15 cellular contexts compared by ENCODE assay signal in the genomic region with DNA sequence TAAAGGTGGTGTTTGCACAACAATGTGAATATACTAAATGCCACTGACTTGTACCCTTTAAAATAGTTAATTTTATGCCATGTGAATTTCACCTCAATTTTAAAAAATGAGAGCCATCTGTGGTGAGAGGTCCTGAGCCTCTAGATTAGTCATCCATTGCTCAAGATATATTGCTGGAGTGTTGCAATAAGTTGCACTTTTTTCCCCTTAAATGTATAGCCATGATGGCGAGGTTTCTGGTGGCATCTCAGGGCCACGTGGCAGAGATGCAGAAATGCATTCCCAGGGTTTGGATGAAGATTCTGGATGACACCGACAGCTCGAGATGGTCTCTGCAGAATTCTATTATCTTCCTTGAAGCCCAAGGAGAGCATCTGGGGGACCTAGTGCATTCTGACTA. TPM values are rescaled to one million over a fixed set of nuclear protein-coding genes. Genes with fewer than 3 reads are reported as not detected.
DNase-seq lines count a peak whose midpoint lies in the region; ATAC-seq and TF ChIP-seq lines count a peak whose summit lies in the region.
"Had no signal": no experiment of that assay in that cellular context is flagged by ENCODE, and none has a peak within 500 bp of the region (broad histone marks: within the 10 kb centered on the region; RNA-seq: fewer than 3 reads in every experiment).

No MANE protein-coding gene starts in this region.

- DNase-seq in GM23338 (ENCODE audit: low spot score) = no peak
- peak; percentile 92 for DNase-seq in MV-4-11 (lab: John Stamatoyannopoulos, UW)
- DNase-seq in SK-N-MC (ENCODE audit: low read depth, low spot score) = no peak
- DNase-seq in fibroblast of the aortic adventitia (ENCODE audit: low read depth) = peak; percentile 16
- DNase-seq in activated naive CD4-positive, alpha-beta T cell treated with anti-CD3 and anti-CD28 coated beads, Interleukin-2, amount 50 U/mL, for 72 hours (ENCODE audit: low spot score in 2 of 2) = no peak
- DNase-seq in NCI-H2196 (lab: John Stamatoyannopoulos, UW; ENCODE audit: unreplicated experiment) = no peak
- DNase-seq in GM19240 (ENCODE audit: insufficient read length, low spot score) = no peak
- DNase-seq: BE2C; CD8-positive, alpha-beta memory T cell; KBM-7; NCI-H1930; NCI-H2171; SK-N-SH; T-helper 1 cell had no signal

- H3K9me3 Mint-ChIP-seq in GM23338 = no peaks in the 10 kb centered on the region
- no peaks in the 10 kb centered on the region for H3K9me3 Mint-ChIP-seq in activated naive CD4-positive, alpha-beta T cell treated with anti-CD3 and anti-CD28 coated beads, Interleukin-2, amount 50 U/mL, for 72 hours
- H3K9me3 Mint-ChIP-seq: CD8-positive, alpha-beta memory T cell had no signal

- no peak overlapping the region for H2AFZ ChIP-seq in GM23338

- no peaks in the 10 kb centered on the region for H3F3A ChIP-seq in GM23338 (replicated peaks; ENCODE audit: low read depth)

- no peaks in the 10 kb centered on the region for H3K9me3 ChIP-seq in SK-N-MC (ENCODE audit: low read depth, low read length)
- H3K9me3 ChIP-seq: BE2C, HAP-1, SK-N-SH had no signal

- TF ChIP-seq CTCF in GM23338 (conservative IDR thresholded peaks at IDR 0.05; ENCODE audit: low read depth in 2 of 2) = no peak
- no peak for TF ChIP-seq CTCF in fibroblast of the aortic adventitia (IDR thresholded peaks at IDR 0.05; ENCODE audit: insufficient read depth, low read length)

- peaks cover 16% of the 10 kb centered on the region for H3K4me1 ChIP-seq in GM23338 (ENCODE audit: insufficient read depth)
- H3K4me1 ChIP-seq: BE2C, HAP-1 had no signal

- H3K36me3 ChIP-seq in GM23338 (ENCODE audit: insufficient read depth) = no peaks in the 10 kb centered on the region
- H3K36me3 ChIP-seq in SK-N-MC (ENCODE audit: insufficient read depth, low read length) = peaks cover 71% of the 10 kb centered on the region
- H3K36me3 ChIP-seq: BE2C, HAP-1 had no signal

- H3K27ac Mint-ChIP-seq in GM23338 = no peak overlapping the region
- no peak overlapping the region for H3K27ac Mint-ChIP-seq in activated naive CD4-positive, alpha-beta T cell treated with anti-CD3 and anti-CD28 coated beads, Interleukin-2, amount 50 U/mL, for 72 hours
- H3K27ac Mint-ChIP-seq: CD8-positive, alpha-beta memory T cell had no signal

- H4K20me1 ChIP-seq in GM23338 (replicated peaks; ENCODE audit: insufficient read depth) = peaks cover 11% of the 10 kb centered on the region; the same call in 1 of the 2 replicates

- peaks cover 7% of the 10 kb centered on the region for H3K27me3 Mint-ChIP-seq in GM23338 (ENCODE audit: insufficient read depth, low read depth, poor library complexity)

- no peaks in the 10 kb centered on the region for H3K9me2 ChIP-seq in GM23338 (ENCODE audit: insufficient read depth)
- H3K9me2 ChIP-seq: SK-N-SH had no signal

- peaks cover 29% of the 10 kb centered on the region for H3K4me1 Mint-ChIP-seq in GM23338
- H3K4me1 Mint-ChIP-seq: CD8-positive, alpha-beta memory T cell had no signal

- H3K36me3 Mint-ChIP-seq in GM23338 (ENCODE audit: low read depth) = peaks cover 59% of the 10 kb centered on the region
- H3K36me3 Mint-ChIP-seq in activated naive CD4-positive, alpha-beta T cell treated with anti-CD3 and anti-CD28 coated beads, Interleukin-2, amount 50 U/mL, for 72 hours = no peaks in the 10 kb centered on the region
- H3K36me3 Mint-ChIP-seq: CD8-positive, alpha-beta memory T cell had no signal

- no peaks in the 10 kb centered on the region for H3K27me3 ChIP-seq in GM23338 (ENCODE audit: insufficient read depth)

- H3K4me3 Mint-ChIP-seq in GM23338 = no peak overlapping the region
- H3K4me3 Mint-ChIP-seq: CD8-positive, alpha-beta memory T cell had no signal

- H3K4me2 ChIP-seq in GM23338 = 0 out of 2 replicates have a peak overlapping the region, but pooled peaks have one; percentile 33
- H3K4me2 ChIP-seq: SK-N-SH had no signal

- H3K79me2 ChIP-seq in GM23338 (replicated peaks; ENCODE audit: insufficient read depth) = peaks cover 79% of the 10 kb centered on the region

- no peak overlapping the region for H3K27ac ChIP-seq in GM23338 (ENCODE audit: low read depth)
- H3K27ac ChIP-seq in SK-N-MC = peak overlapping the region; percentile 91

- no peak overlapping the region for H3K9ac ChIP-seq in SK-N-MC (ENCODE audit: insufficient read length)
- H3K9ac ChIP-seq: SK-N-SH had no signal

- ATAC-seq in GM23338 = no peak
- ATAC-seq in activated naive CD4-positive, alpha-beta T cell treated with anti-CD3 and anti-CD28 coated beads, Interleukin-2, amount 50 U/mL, for 72 hours = no peak

- no peak overlapping the region for H3K4me3 ChIP-seq in GM23338
- H3K4me3 ChIP-seq in SK-N-MC = no peak overlapping the region
- H3K4me3 ChIP-seq in fibroblast of the aortic adventitia (ENCODE audit: low read depth, low read length) = no peak overlapping the region
- H3K4me3 ChIP-seq: HAP-1 had no signal

TF ChIP-seq in GM23338, 12 proteins besides CTCF, POLR2A, EP300 and RAD21 (continues in another document):
- TF ChIP-seq ZNF331 (CRISPR knock-in tag; IDR thresholded peaks at IDR 0.05; ENCODE audit: low read depth) (no peak), CREB1 (CRISPR knock-in tag; IDR thresholded peaks at IDR 0.05; ENCODE audit: low read depth) (no peak), EZH2 (IDR thresholded peaks at IDR 0.05; ENCODE audit: low read depth, unreplicated experiment) (no peak)
- TF ChIP-seq, protein P1, sequence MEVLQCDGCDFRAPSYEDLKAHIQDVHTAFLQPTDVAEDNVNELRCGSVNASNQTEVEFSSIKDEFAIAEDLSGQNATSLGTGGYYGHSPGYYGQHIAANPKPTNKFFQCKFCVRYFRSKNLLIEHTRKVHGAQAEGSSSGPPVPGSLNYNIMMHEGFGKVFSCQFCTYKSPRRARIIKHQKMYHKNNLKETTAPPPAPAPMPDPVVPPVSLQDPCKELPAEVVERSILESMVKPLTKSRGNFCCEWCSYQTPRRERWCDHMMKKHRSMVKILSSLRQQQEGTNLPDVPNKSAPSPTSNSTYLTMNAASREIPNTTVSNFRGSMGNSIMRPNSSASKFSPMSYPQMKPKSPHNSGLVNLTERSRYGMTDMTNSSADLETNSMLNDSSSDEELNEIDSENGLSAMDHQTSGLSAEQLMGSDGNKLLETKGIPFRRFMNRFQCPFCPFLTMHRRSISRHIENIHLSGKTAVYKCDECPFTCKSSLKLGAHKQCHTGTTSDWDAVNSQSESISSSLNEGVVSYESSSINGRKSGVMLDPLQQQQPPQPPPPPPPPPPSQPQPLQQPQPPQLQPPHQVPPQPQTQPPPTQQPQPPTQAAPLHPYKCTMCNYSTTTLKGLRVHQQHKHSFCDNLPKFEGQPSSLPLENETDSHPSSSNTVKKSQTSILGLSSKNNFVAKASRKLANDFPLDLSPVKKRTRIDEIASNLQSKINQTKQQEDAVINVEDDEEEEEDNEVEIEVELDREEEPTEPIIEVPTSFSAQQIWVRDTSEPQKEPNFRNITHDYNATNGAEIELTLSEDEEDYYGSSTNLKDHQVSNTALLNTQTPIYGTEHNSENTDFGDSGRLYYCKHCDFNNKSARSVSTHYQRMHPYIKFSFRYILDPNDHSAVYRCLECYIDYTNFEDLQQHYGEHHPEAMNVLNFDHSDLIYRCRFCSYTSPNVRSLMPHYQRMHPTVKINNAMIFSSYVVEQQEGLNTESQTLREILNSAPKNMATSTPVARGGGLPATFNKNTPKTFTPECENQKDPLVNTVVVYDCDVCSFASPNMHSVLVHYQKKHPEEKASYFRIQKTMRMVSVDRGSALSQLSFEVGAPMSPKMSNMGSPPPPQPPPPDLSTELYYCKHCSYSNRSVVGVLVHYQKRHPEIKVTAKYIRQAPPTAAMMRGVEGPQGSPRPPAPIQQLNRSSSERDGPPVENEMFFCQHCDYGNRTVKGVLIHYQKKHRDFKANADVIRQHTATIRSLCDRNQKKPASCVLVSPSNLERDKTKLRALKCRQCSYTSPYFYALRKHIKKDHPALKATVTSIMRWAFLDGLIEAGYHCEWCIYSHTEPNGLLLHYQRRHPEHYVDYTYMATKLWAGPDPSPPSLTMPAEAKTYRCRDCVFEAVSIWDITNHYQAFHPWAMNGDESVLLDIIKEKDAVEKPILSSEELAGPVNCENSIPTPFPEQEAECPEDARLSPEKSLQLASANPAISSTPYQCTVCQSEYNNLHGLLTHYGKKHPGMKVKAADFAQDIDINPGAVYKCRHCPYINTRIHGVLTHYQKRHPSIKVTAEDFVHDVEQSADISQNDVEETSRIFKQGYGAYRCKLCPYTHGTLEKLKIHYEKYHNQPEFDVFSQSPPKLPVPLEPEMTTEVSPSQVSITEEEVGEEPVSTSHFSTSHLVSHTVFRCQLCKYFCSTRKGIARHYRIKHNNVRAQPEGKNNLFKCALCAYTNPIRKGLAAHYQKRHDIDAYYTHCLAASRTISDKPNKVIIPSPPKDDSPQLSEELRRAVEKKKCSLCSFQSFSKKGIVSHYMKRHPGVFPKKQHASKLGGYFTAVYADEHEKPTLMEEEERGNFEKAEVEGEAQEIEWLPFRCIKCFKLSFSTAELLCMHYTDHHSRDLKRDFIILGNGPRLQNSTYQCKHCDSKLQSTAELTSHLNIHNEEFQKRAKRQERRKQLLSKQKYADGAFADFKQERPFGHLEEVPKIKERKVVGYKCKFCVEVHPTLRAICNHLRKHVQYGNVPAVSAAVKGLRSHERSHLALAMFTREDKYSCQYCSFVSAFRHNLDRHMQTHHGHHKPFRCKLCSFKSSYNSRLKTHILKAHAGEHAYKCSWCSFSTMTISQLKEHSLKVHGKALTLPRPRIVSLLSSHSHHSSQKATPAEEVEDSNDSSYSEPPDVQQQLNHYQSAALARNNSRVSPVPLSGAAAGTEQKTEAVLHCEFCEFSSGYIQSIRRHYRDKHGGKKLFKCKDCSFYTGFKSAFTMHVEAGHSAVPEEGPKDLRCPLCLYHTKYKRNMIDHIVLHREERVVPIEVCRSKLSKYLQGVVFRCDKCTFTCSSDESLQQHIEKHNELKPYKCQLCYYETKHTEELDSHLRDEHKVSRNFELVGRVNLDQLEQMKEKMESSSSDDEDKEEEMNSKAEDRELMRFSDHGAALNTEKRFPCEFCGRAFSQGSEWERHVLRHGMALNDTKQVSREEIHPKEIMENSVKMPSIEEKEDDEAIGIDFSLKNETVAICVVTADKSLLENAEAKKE (CRISPR knock-in tag; IDR thresholded peaks at IDR 0.05) = no peak
- TF ChIP-seq, protein P2, sequence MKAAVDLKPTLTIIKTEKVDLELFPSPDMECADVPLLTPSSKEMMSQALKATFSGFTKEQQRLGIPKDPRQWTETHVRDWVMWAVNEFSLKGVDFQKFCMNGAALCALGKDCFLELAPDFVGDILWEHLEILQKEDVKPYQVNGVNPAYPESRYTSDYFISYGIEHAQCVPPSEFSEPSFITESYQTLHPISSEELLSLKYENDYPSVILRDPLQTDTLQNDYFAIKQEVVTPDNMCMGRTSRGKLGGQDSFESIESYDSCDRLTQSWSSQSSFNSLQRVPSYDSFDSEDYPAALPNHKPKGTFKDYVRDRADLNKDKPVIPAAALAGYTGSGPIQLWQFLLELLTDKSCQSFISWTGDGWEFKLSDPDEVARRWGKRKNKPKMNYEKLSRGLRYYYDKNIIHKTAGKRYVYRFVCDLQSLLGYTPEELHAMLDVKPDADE (IDR thresholded peaks at IDR 0.05) = no peak

RNA-seq across cellular contexts. Expression of a gene that starts 32.8 kb away (rescaled TPM):
- total RNA-seq in GM23338 (2014; rRNA removed; shearing (Covaris generic)) = 42.6 and 47.6 TPM in 2 replicates
- polyA plus RNA-seq in GM23338 (2016; fragmentation: Nextera tagmentation; extraction: Ambion mirVana) = 8.3 and 9.1 TPM in 2 replicates
- 5.0 and 49.9 TPM in 2 replicates for total RNA-seq in fibroblast of the aortic adventitia (ENCODE audit: low replicate concordance)
- total RNA-seq in activated naive CD4-positive, alpha-beta T cell treated with anti-CD3 and anti-CD28 coated beads, Interleukin-2, amount 50 U/mL, for 72 hours = not detected
- total RNA-seq: CD8-positive, alpha-beta memory T cell had no signal
- polyA plus RNA-seq: CD8-positive, alpha-beta memory T cell had no signal

Comparison
In these comparisons a context has a peak if more than half of its experiments do, and no peak if none do; other contexts are left out.
1. DNase-seq: peak in MV-4-11 (single experiment) and fibroblast of the aortic adventitia (single experiment); none in GM23338 (single experiment), SK-N-MC (single experiment), activated naive CD4-positive, alpha-beta T cell treated with anti-CD3 and anti-CD28 coated beads, Interleukin-2, amount 50 U/mL, for 72 hours (0 of 2), NCI-H2196 (single experiment) and GM19240 (single experiment).